14 cellular contexts compared by ENCODE assay signal in genomic region chr1:210633140-210633539, GRCh38.
DNase-seq lines count a peak whose midpoint lies in the region; ATAC-seq and TF ChIP-seq lines count a peak whose summit lies in the region.
"Had no signal": no experiment of that assay in that cellular context is flagged by ENCODE, and none has a peak within 500 bp of the region (broad histone marks: within the 10 kb centered on the region; RNA-seq: fewer than 3 reads in every experiment).

No MANE protein-coding gene starts in this region.

- 67 to 77% methylated on average over 3 of the region's 3 CpGs for WGBS in heart right ventricle, 2 donors

- TF ChIP-seq CTCF in heart right ventricle (IDR thresholded peaks at IDR 0.05) = no peak

- H3K27me3 ChIP-seq in heart right ventricle (no peaks in the 10 kb centered on the region), layer of hippocampus (ENCODE audit: control insufficient read depth, insufficient read depth, low read length) (no peaks in the 10 kb centered on the region)
- H3K27me3 ChIP-seq: BLaER1 had no signal

- DNase-seq in heart right ventricle (no peak), substantia nigra (lab: John Stamatoyannopoulos, UW) (no peak), NCI-H1092 (lab: John Stamatoyannopoulos, UW) (no peak), GM19240 (ENCODE audit: insufficient read length, low spot score) (no peak), NCI-H2081 treated with DMSO at 0.1 percent for 48 hours (lab: John Stamatoyannopoulos, UW) (no peak)
- DNase-seq: CD4-positive, CD25-positive, alpha-beta regulatory T cell; DND-41; H9; NCI-H1436; NCI-H187 had no signal

- peaks cover 0 to 23% (median 9%) of the 10 kb centered on the region in 9 donors for H3K4me1 ChIP-seq in heart right ventricle

- no peaks in the 10 kb centered on the region for H3K9me3 ChIP-seq in heart right ventricle
- H3K9me3 ChIP-seq: BLaER1 had no signal

- ATAC-seq in heart right ventricle = peak in 6 of 8 donors; percentile 21 to 59 (median 50)
- ATAC-seq: GM23338 had no signal

- peak overlapping the region; percentile 52 for H3K27ac ChIP-seq in angular gyrus (ENCODE audit: low read depth, low read length)
- H3K27ac ChIP-seq in heart right ventricle = peak overlapping the region in 4 of 10 donors; percentile 25 to 69 (median 64)
- H3K27ac ChIP-seq in layer of hippocampus (ENCODE audit: low read depth, low read length) = peak overlapping the region; percentile 23
- peak overlapping the region; percentile 82 for H3K27ac ChIP-seq in substantia nigra (ENCODE audit: low read depth, low read length, poor library complexity, severe bottlenecking)
- H3K27ac ChIP-seq: BLaER1 had no signal

- intact Hi-C loops in heart right ventricle (cut with DNase I) = no loop called here

- H3K36me3 ChIP-seq in heart right ventricle = no peaks in the 10 kb centered on the region
- H3K36me3 ChIP-seq: BLaER1 had no signal

- H3K4me3 ChIP-seq in heart right ventricle = no peak overlapping the region
- H3K4me3 ChIP-seq: BLaER1, GM23338 had no signal
